1 cellular context compared by ENCODE assay signal in genomic region chr11:65205602-65205967, GRCh38.
TF ChIP-seq lines count a peak whose summit lies in the region.

No MANE protein-coding gene starts in this region.

TF ChIP-seq in H1, 55 proteins besides CTCF, POLR2A, EP300 and RAD21:
- TF ChIP-seq TAF7 (optimal IDR thresholded peaks at IDR 0.05; ENCODE audit: borderline replicate concordance, low read depth, low read length) (no peak), HDAC2 (IDR thresholded peaks at IDR 0.05; ENCODE audit: borderline replicate concordance in 1 of 2, low read depth in 2 of 2, low read length in 2 of 2) (no peak), NRF1 (IDR thresholded peaks at IDR 0.05; ENCODE audit: low read depth, low read length) (no peak), RBBP5 (IDR thresholded peaks at IDR 0.05; ENCODE audit: borderline replicate concordance, low read depth, low read length) (no peak), MAX (IDR thresholded peaks at IDR 0.05) (no peak), RFX5 (IDR thresholded peaks at IDR 0.05; ENCODE audit: borderline replicate concordance, low read depth, low read length) (no peak), SP4 (IDR thresholded peaks at IDR 0.05; ENCODE audit: low read length) (no peak), RNF2 (IDR thresholded peaks at IDR 0.05; ENCODE audit: borderline replicate concordance, low read depth, low read length, missing control alignments, poor library complexity, severe bottlenecking) (no peak), USF2 (IDR thresholded peaks at IDR 0.05; ENCODE audit: low read length) (no peak), KDM5A (IDR thresholded peaks at IDR 0.05; ENCODE audit: low read length) (no peak), CHD2 (IDR thresholded peaks at IDR 0.05; ENCODE audit: low read length) (no peak), SRF (IDR thresholded peaks at IDR 0.05; ENCODE audit: low read depth, low read length) (no peak), SAP30 (IDR thresholded peaks at IDR 0.05; ENCODE audit: insufficient read depth, insufficient replicate concordance, low read length) (no peak), SP1 (IDR thresholded peaks at IDR 0.05; ENCODE audit: low read depth, low read length) (no peak), TAF1 (IDR thresholded peaks at IDR 0.05; ENCODE audit: low read depth, low read length) (no peak), PHF8 (conservative IDR thresholded peaks at IDR 0.05; ENCODE audit: low read depth, low read length) (no peak)
